Comparison of ENCODE assay signal across 8 cellular contexts in genomic region chr11:83819936-83820549, GRCh38.
A peak's percentile ranks its signal among the peaks of the same experiment; 100 is the strongest.
DNase-seq lines count a peak whose midpoint lies in the region; ATAC-seq and TF ChIP-seq lines count a peak whose summit lies in the region.

No MANE protein-coding gene starts in this region.

- H3K27me3 ChIP-seq in ovary = no peaks in the 10 kb centered on the region

- POLR2A ChIA-PET in RWPE1 (lab: Yijun Ruan, JAX; ENCODE audit: low non-redundant PET) = no interaction called here

- ATAC-seq in Right ventricle myocardium superior (ENCODE audit: poor library complexity) = peak; percentile 58
- no peak for ATAC-seq in Right ventricle myocardium inferior
- ATAC-seq in HG02840 (IDR thresholded peaks at IDR 0.05; ENCODE audit: low FRiP score, unreplicated experiment) = no peak

- CTCF ChIA-PET in RWPE1 (lab: Yijun Ruan, JAX) = interaction anchor here (0.5 to 1.6 kb wide), 15 partner anchors 8 to 1270 kb away, joined by 3 to 13 read pairs (median 3); no protein-coding TSS in a partner anchor

- no peaks in the 10 kb centered on the region for H3K9me3 ChIP-seq in ovary

- H3K27ac ChIP-seq in RWPE1 (no peak overlapping the region), ovary (no peak overlapping the region)

- peak; percentile 69 for TF ChIP-seq CTCF in RWPE1 (conservative IDR thresholded peaks at IDR 0.05; ENCODE audit: low read depth)
- peak; percentile 33 to 58 (median 47) for TF ChIP-seq CTCF in ovary (IDR thresholded peaks at IDR 0.05)

- 11 to 14% (median 12%) methylated on average over 2 of the region's 2 CpGs for WGBS in ovary, 3 donors

- DNase-seq in Right ventricle myocardium superior = no peak
- DNase-seq in Right ventricle myocardium inferior (ENCODE audit: missing footprints) = no peak
- peak; percentile 55 for DNase-seq in LHCN-M2 (ENCODE audit: low read depth)
- peak; percentile 64 for DNase-seq in RWPE1 (ENCODE audit: low spot score)
- peak; percentile 67 for DNase-seq in fibroblast of gingiva (ENCODE audit: low read depth)
- no peak for DNase-seq in ovary
- DNase-seq in activated T-cell treated with anti-CD3 and anti-CD28 coated beads for 4 hours = no peak

- no peak for TF ChIP-seq POLR2A in ovary (IDR thresholded peaks at IDR 0.05)

- H3K36me3 ChIP-seq in ovary = no peaks in the 10 kb centered on the region

- TF ChIP-seq EP300 in ovary (IDR thresholded peaks at IDR 0.05) = no peak

- no peaks in the 10 kb centered on the region for H3K4me1 ChIP-seq in ovary (ENCODE audit: insufficient read depth)

- intact Hi-C loops in Right ventricle myocardium superior (cut with DNase I) = loop anchor here (5.0 kb wide), 1 partner anchor 528 kb away; no protein-coding TSS in a partner anchor
- intact Hi-C loops in Right ventricle myocardium inferior (cut with DNase I) = loop anchor here (2.0 kb wide), 2 partner anchors 579 to 1139 kb away; no protein-coding TSS in a partner anchor
- intact Hi-C loops in ovary (cut with DNase I) = loop anchor here in 3 of 4 donors (5.0 to 10.0 kb wide), 4 partner anchors 525 to 1105 kb away; partner anchors contain the start of genes DDIAS (in 1 of the 3) and PRCP (in 1 of the 3)

- no peak overlapping the region for H3K4me3 ChIP-seq in ovary

Comparison
In these comparisons a context has a peak if more than half of its experiments do, and no peak if none do; other contexts are left out.
1. DNase-seq: peak in LHCN-M2 (single experiment), RWPE1 (single experiment) and fibroblast of gingiva (single experiment); none in Right ventricle myocardium superior (single experiment), Right ventricle myocardium inferior (single experiment), ovary (0 of 5) and activated T-cell treated with anti-CD3 and anti-CD28 coated beads for 4 hours (single experiment).